In the genomic region with DNA sequence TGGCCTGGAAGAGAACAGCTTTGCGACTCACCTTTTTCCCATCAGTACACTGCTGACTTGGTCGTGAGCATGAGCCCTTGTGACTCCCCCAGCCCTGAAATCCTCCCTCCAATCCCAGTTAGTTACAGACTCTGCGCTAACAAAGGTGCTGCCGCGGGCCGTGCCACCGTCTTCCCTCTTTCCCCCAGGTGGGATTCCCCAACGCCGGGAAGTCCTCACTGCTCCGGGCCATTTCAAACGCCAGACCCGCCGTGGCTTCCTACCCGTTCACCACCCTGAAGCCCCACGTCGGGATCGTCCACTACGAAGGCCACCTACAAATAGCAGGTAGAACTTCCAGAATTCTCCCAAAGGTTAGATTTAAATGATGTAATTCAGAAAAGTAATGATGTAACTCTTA, we compare ENCODE assay signal across 2 cellular contexts.
TF ChIP-seq lines count a peak whose summit lies in the region.

No MANE protein-coding gene starts in this region.

TF ChIP-seq in HepG2, 621 proteins besides CTCF, POLR2A, EP300 and RAD21:
- no peak for TF ChIP-seq BCL6 (CRISPR knock-in tag; IDR thresholded peaks at IDR 0.05)
- 0 out of 2 replicates have a peak, but pooled peaks have one; percentile 2 for TF ChIP-seq MYC (CRISPR knock-in tag; IDR thresholded peaks at IDR 0.05; ENCODE audit: borderline replicate concordance)

TF ChIP-seq in SK-N-SH, 30 proteins besides CTCF, POLR2A, EP300 and RAD21:
- TF ChIP-seq, protein P1, sequence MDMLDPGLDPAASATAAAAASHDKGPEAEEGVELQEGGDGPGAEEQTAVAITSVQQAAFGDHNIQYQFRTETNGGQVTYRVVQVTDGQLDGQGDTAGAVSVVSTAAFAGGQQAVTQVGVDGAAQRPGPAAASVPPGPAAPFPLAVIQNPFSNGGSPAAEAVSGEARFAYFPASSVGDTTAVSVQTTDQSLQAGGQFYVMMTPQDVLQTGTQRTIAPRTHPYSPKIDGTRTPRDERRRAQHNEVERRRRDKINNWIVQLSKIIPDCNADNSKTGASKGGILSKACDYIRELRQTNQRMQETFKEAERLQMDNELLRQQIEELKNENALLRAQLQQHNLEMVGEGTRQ (IDR thresholded peaks at IDR 0.05; ENCODE audit: borderline replicate concordance, low read depth, low read length), result no peak
- TF ChIP-seq MXI1 (IDR thresholded peaks at IDR 0.05; ENCODE audit: low read depth, low read length) (no peak), SIN3A (IDR thresholded peaks at IDR 0.05; ENCODE audit: borderline replicate concordance, low read depth, low read length) (no peak)
